In the genomic region with DNA sequence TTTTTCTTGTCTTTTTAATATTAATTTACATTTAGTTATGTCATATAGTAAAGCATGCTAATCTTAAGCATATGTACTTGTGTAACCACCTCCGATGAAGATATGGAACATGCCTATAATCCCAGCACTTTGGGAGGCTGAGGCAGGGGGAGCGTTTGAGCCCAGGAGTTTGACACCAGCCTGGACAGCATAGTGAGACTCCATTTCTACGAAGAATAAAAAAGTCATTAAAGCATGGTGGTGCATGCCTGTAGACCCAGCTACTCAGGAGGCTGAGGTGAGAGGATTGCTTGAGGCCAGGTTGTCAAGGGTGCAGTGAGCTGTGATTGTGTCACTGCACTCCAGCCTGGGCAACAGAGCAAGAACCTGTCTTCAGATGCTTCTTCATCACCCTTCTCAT, we compare ENCODE assay signal across 29 cellular contexts.
"Had no signal": no experiment of that assay in that cellular context is flagged by ENCODE, and none has a peak within 500 bp of the region (broad histone marks: within the 10 kb centered on the region; RNA-seq: fewer than 3 reads in every experiment).

No MANE protein-coding gene starts in this region.

- H3K36me3 ChIP-seq: stomach, suprapubic skin, thoracic aorta, thyroid gland, tibial artery, tibial nerve, transverse colon, upper lobe of left lung, upper lobe of right lung, uterus, vagina had no signal

- ATAC-seq: stimulated activated effector memory CD8-positive, alpha-beta T cell treated with anti-CD3 and anti-CD28 coated beads, Interleukin-12 subunit alpha, Interleukin-12 subunit beta, amount 100 ng/mL, for 72 hours; stimulated activated memory B cell treated with anti-CD40 and anti-IgM and Interleukin-4, amounts not matched to agents 10 μg/mL and 1 μg/mL and 100 μg/mL, for 72 hours; stimulated activated naive B cell treated with anti-CD40 and anti-IgM and Interleukin-4, amounts not matched to agents 10 μg/mL and 1 μg/mL and 100 μg/mL, for 72 hours; stimulated activated naive CD8-positive, alpha-beta T cell treated with anti-CD3 and anti-CD28 coated beads, Interleukin-15, amount 100 ng/mL, for 72 hours; stimulated activated naive CD8-positive, alpha-beta T cell treated with anti-CD3 and anti-CD28 coated beads, Interleukin-15, Interleukin-2, amounts not matched to agents 100 U/mL and 50 U/mL, for 24 hours; upper lobe of right lung had no signal

- H3K4me3 Mint-ChIP-seq: stimulated activated effector memory CD8-positive, alpha-beta T cell treated with anti-CD3 and anti-CD28 coated beads, Interleukin-12 subunit alpha, Interleukin-12 subunit beta, amount 100 ng/mL, for 72 hours; stimulated activated memory B cell treated with anti-CD40 and anti-IgM and Interleukin-4, amounts not matched to agents 10 μg/mL and 1 μg/mL and 100 μg/mL, for 72 hours; stimulated activated naive B cell treated with anti-CD40 and anti-IgM and Interleukin-4, amounts not matched to agents 10 μg/mL and 1 μg/mL and 100 μg/mL, for 72 hours; stimulated activated naive CD8-positive, alpha-beta T cell treated with anti-CD3 and anti-CD28 coated beads, Interleukin-15, amount 100 ng/mL, for 72 hours; stimulated activated naive CD8-positive, alpha-beta T cell treated with anti-CD3 and anti-CD28 coated beads, Interleukin-15, Interleukin-2, amounts not matched to agents 100 ng/mL and 50 ng/mL, for 24 hours; type B pancreatic cell had no signal

- DNase-seq: stimulated activated CD4-positive, alpha-beta T cell treated with anti-CD3 and anti-CD28 coated beads, Interleukin-2, amount 100 ng/mL, for 48 hours; stimulated activated CD4-positive, alpha-beta T cell treated with anti-CD3 and anti-CD28 coated beads, Interleukin-4, amount 100 ng/mL, for 1 hour; stimulated activated CD4-positive, alpha-beta T cell treated with anti-CD3 and anti-CD28 coated beads, Interleukin-4, amount 100 ng/mL, for 24 hours; stimulated activated CD4-positive, alpha-beta T cell treated with anti-CD3 and anti-CD28 coated beads, Interleukin-4, amount 100 ng/mL, for 4 hours; stimulated activated CD8-positive, alpha-beta memory T cell treated with anti-CD3 and anti-CD28 coated beads, Interleukin-4, amount 100 ng/mL, for 48 hours; stimulated activated naive B cell treated with anti-CD40 and anti-IgM and Interleukin-4, amounts not matched to agents 10 μg/mL and 1 μg/mL and 100 μg/mL, for 72 hours; stimulated activated naive CD4-positive, alpha-beta T cell; stimulated activated naive CD4-positive, alpha-beta T cell treated with Interleukin-2 at 50 U/mL for 16 hours; stimulated activated naive CD8-positive, alpha-beta T cell treated with anti-CD3 and anti-CD28 coated beads, Interleukin-15, amount 100 ng/mL, for 72 hours; stimulated activated naive CD8-positive, alpha-beta T cell treated with anti-CD3 and anti-CD28 coated beads, Interleukin-15, Interleukin-2, amounts not matched to agents 100 U/mL and 50 U/mL, for 24 hours; stomach; substantia nigra; testis; thyroid gland; tibial artery; transverse colon; trophoblast cell; upper lobe of left lung; upper lobe of right lung; uterus had no signal

- H3K4me3 ChIP-seq: stomach, suprapubic skin, testis, thoracic aorta, thyroid gland, tibial artery, tibial nerve, transverse colon, upper lobe of left lung, upper lobe of right lung, uterus, vagina had no signal

- H3K27me3 Mint-ChIP-seq: stimulated activated naive CD8-positive, alpha-beta T cell treated with anti-CD3 and anti-CD28 coated beads, Interleukin-15, amount 100 ng/mL, for 72 hours; stimulated activated naive CD8-positive, alpha-beta T cell treated with anti-CD3 and anti-CD28 coated beads, Interleukin-15, Interleukin-2, amounts not matched to agents 100 ng/mL and 50 ng/mL, for 24 hours had no signal

- H3K4me1 ChIP-seq: stomach, testis, thyroid gland, tibial artery, tibial nerve, transverse colon, upper lobe of left lung, upper lobe of right lung, uterus had no signal

- H3K27ac ChIP-seq: stomach, suprapubic skin, testis, thoracic aorta, thyroid gland, tibial artery, tibial nerve, transverse colon, upper lobe of left lung, upper lobe of right lung, uterus, vagina had no signal

- H3K9me3 ChIP-seq: stomach, suprapubic skin, testis, thoracic aorta, thyroid gland, tibial artery, tibial nerve, transverse colon, upper lobe of left lung, upper lobe of right lung, uterus, vagina had no signal

- H3K27ac Mint-ChIP-seq: stimulated activated effector memory CD8-positive, alpha-beta T cell treated with anti-CD3 and anti-CD28 coated beads, Interleukin-12 subunit alpha, Interleukin-12 subunit beta, amount 100 ng/mL, for 72 hours; stimulated activated memory B cell treated with anti-CD40 and anti-IgM and Interleukin-4, amounts not matched to agents 10 μg/mL and 1 μg/mL and 100 μg/mL, for 72 hours; stimulated activated naive B cell treated with anti-CD40 and anti-IgM and Interleukin-4, amounts not matched to agents 10 μg/mL and 1 μg/mL and 100 μg/mL, for 72 hours; stimulated activated naive CD8-positive, alpha-beta T cell treated with anti-CD3 and anti-CD28 coated beads, Interleukin-15, amount 100 ng/mL, for 72 hours; stimulated activated naive CD8-positive, alpha-beta T cell treated with anti-CD3 and anti-CD28 coated beads, Interleukin-15, Interleukin-2, amounts not matched to agents 100 ng/mL and 50 ng/mL, for 24 hours; type B pancreatic cell had no signal

- H3K27me3 ChIP-seq: stomach, suprapubic skin, testis, thyroid gland, tibial artery, tibial nerve, transverse colon, upper lobe of left lung, upper lobe of right lung, uterus, vagina had no signal

- H3K9me3 Mint-ChIP-seq: stimulated activated memory B cell treated with anti-CD40 and anti-IgM and Interleukin-4, amounts not matched to agents 10 μg/mL and 1 μg/mL and 100 μg/mL, for 72 hours; stimulated activated naive CD8-positive, alpha-beta T cell treated with anti-CD3 and anti-CD28 coated beads, Interleukin-15, amount 100 ng/mL, for 72 hours; stimulated activated naive CD8-positive, alpha-beta T cell treated with anti-CD3 and anti-CD28 coated beads, Interleukin-15, Interleukin-2, amounts not matched to agents 100 ng/mL and 50 ng/mL, for 24 hours had no signal

- H3K4me1 Mint-ChIP-seq: stimulated activated effector memory CD8-positive, alpha-beta T cell treated with anti-CD3 and anti-CD28 coated beads, Interleukin-12 subunit alpha, Interleukin-12 subunit beta, amount 100 ng/mL, for 72 hours; stimulated activated memory B cell treated with anti-CD40 and anti-IgM and Interleukin-4, amounts not matched to agents 10 μg/mL and 1 μg/mL and 100 μg/mL, for 72 hours; stimulated activated naive B cell treated with anti-CD40 and anti-IgM and Interleukin-4, amounts not matched to agents 10 μg/mL and 1 μg/mL and 100 μg/mL, for 72 hours; stimulated activated naive CD8-positive, alpha-beta T cell treated with anti-CD3 and anti-CD28 coated beads, Interleukin-15, amount 100 ng/mL, for 72 hours had no signal

- FAIRE-seq: urothelium cell line had no signal

- H3K36me3 Mint-ChIP-seq: stimulated activated effector memory CD8-positive, alpha-beta T cell treated with anti-CD3 and anti-CD28 coated beads, Interleukin-12 subunit alpha, Interleukin-12 subunit beta, amount 100 ng/mL, for 72 hours; stimulated activated memory B cell treated with anti-CD40 and anti-IgM and Interleukin-4, amounts not matched to agents 10 μg/mL and 1 μg/mL and 100 μg/mL, for 72 hours; stimulated activated naive B cell treated with anti-CD40 and anti-IgM and Interleukin-4, amounts not matched to agents 10 μg/mL and 1 μg/mL and 100 μg/mL, for 72 hours had no signal
